20 cellular contexts compared by ENCODE assay signal in the genomic region with DNA sequence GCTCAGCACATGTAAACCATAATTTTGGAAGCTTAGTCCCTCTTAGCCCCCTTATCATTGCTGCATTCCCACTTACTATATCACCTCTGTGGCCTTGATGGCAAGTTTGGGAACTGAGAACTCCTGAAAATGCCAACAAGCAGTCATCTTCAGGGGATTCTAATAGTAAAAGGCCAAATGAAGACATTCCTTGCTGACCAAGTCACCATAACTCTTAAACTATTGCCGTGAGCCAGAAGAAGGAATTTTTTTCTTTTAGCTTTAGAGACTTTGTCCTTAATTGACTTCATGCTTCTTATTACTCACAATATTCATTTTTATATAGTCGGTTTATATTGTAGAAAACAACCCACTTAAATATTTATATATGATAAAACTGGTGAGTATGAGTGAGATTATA.
DNase-seq lines count a peak whose midpoint lies in the region; ATAC-seq, FAIRE-seq and TF ChIP-seq lines count a peak whose summit lies in the region.
"Had no signal": no experiment of that assay in that cellular context is flagged by ENCODE, and none has a peak within 500 bp of the region (broad histone marks: within the 10 kb centered on the region; RNA-seq: fewer than 3 reads in every experiment).

No MANE protein-coding gene starts in this region.

- H3K18ac ChIP-seq in H1 (ENCODE audit: extremely low read depth, low read length), result no peak overlapping the region

- no peaks in the 10 kb centered on the region for H3K79me1 ChIP-seq in H1 (ENCODE audit: low read depth, low read length)

- H3K27me3 Mint-ChIP-seq in activated naive CD4-positive, alpha-beta T cell treated with anti-CD3 and anti-CD28 coated beads for 36 hours (ENCODE audit: low read depth), result no peaks in the 10 kb centered on the region
- H3K27me3 Mint-ChIP-seq: CD4-positive, CD25-positive, alpha-beta regulatory T cell had no signal

- TF ChIP-seq CTCF in AG09309 (IDR thresholded peaks at IDR 0.05; ENCODE audit: control insufficient read depth, insufficient read depth, low read depth, low read length, missing control alignments) (no peak), H1 (IDR thresholded peaks at IDR 0.05; ENCODE audit: control extremely low read depth in 1 of 3, insufficient read depth in 1 of 3, low read depth in 1 of 3, low read length in 3 of 3) (no peak), osteoblast (IDR thresholded peaks at IDR 0.05; ENCODE audit: extremely low read depth, low read depth, low read length) (no peak)

- H3K4me1 Mint-ChIP-seq in activated naive CD4-positive, alpha-beta T cell treated with anti-CD3 and anti-CD28 coated beads for 36 hours (ENCODE audit: low read depth), result no peaks in the 10 kb centered on the region
- H3K4me1 Mint-ChIP-seq: CD4-positive, CD25-positive, alpha-beta regulatory T cell had no signal

- no peak overlapping the region for H2BK15ac ChIP-seq in H1 (ENCODE audit: low read length)

- no peak for FAIRE-seq in H1 (lab: Jason Lieb, UNC)
- FAIRE-seq: HepG2 had no signal

- peak overlapping the region; percentile 66; the same call in 1 of the 2 replicates for H2AFZ ChIP-seq in H1 (ENCODE audit: low read length)
- no peak overlapping the region for H2AFZ ChIP-seq in osteoblast (ENCODE audit: low read length)
- H2AFZ ChIP-seq: PC-9 had no signal

- H2BK120ac ChIP-seq in H1 (replicated peaks; ENCODE audit: low read depth, low read length), result no peak overlapping the region

- no peak overlapping the region for H4K91ac ChIP-seq in H1 (replicated peaks; ENCODE audit: insufficient read length, low read length)

- no peak overlapping the region for H2AK5ac ChIP-seq in H1 (ENCODE audit: low read depth, low read length)

- H3K9me3 ChIP-seq in H1 (ENCODE audit: insufficient read depth in 2 of 2, low read depth in 1 of 2, low read length in 1 of 2) (no peaks in the 10 kb centered on the region), osteoblast (ENCODE audit: low read depth, low read length) (no peaks in the 10 kb centered on the region)

- H3K4me3 ChIP-seq in AG09309 (ENCODE audit: control insufficient read depth, low read depth, low read length) (no peak overlapping the region), H1 (ENCODE audit: extremely low read depth in 1 of 4, insufficient read depth in 2 of 4, low read depth in 3 of 4, low read length in 4 of 4) (no peak overlapping the region), osteoblast (ENCODE audit: insufficient read depth, low read length) (no peak overlapping the region)
- H3K4me3 ChIP-seq: PC-9, SK-N-MC had no signal

- no peak overlapping the region for H4K5ac ChIP-seq in H1 (ENCODE audit: insufficient read length, low read depth, low read length)

- H3K79me2 ChIP-seq in H1 (ENCODE audit: control insufficient read depth in 1 of 2, insufficient read depth in 2 of 2, low read length in 2 of 2) (no peaks in the 10 kb centered on the region), osteoblast (ENCODE audit: insufficient read depth, low read length) (no peaks in the 10 kb centered on the region)

- H2BK5ac ChIP-seq in H1 (ENCODE audit: low read depth, low read length), result no peak overlapping the region

- H3K14ac ChIP-seq in H1 (ENCODE audit: insufficient read length), result no peak overlapping the region

- 85% methylated on average over 2 of the region's 2 CpGs; no CpG with 5 or more reads in 1 of the 2 experiments for WGBS in H1 (ENCODE audit: extremely low coverage in 1 of 2, insufficient coverage in 1 of 2, insufficient read length in 1 of 2, insufficient replicate concordance in 2 of 2, low coverage in 1 of 2, low lambda C conversion rate in 2 of 2, missing lambda C conversion rate in 1 of 2), 2 experiments

- H3K9ac ChIP-seq in H1 (replicated peaks in 1 of 4; ENCODE audit: extremely low read depth in 1 of 4, low read depth in 3 of 4, low read length in 3 of 4), result no peak overlapping the region

- no peak for TF ChIP-seq POLR2A in H1 (IDR thresholded peaks at IDR 0.05; ENCODE audit: control extremely low read depth in 1 of 2, low read depth in 2 of 2, low read length in 2 of 2)

- H2BK20ac ChIP-seq in H1 (ENCODE audit: low read length), result no peak overlapping the region

- TF ChIP-seq RAD21 in H1 (IDR thresholded peaks at IDR 0.05 in 1 of 2, conservative IDR thresholded peaks at IDR 0.05 in 1 of 2; ENCODE audit: low read depth in 2 of 2, low read length in 2 of 2), result no peak

- H3K27ac ChIP-seq in H1 (ENCODE audit: low read depth, low read length) (no peak overlapping the region), osteoblast (ENCODE audit: low read depth, low read length) (peak overlapping the region; percentile 49)
- H3K27ac ChIP-seq: PC-9, SK-N-MC had no signal

- H3K36me3 Mint-ChIP-seq in activated naive CD4-positive, alpha-beta T cell treated with anti-CD3 and anti-CD28 coated beads for 36 hours (ENCODE audit: low read depth), result no peaks in the 10 kb centered on the region
- no peaks in the 10 kb centered on the region for H3K36me3 Mint-ChIP-seq in activated naive CD4-positive, alpha-beta T cell treated with anti-CD3 and anti-CD28 coated beads, Interleukin-2, amount 50 U/mL, for 72 hours
- H3K36me3 Mint-ChIP-seq: CD4-positive, CD25-positive, alpha-beta regulatory T cell had no signal

- TF ChIP-seq EP300 in H1 (IDR thresholded peaks at IDR 0.05; ENCODE audit: borderline replicate concordance in 1 of 2, low read depth in 2 of 2, low read length in 2 of 2), result no peak

- no peak overlapping the region for H3K4me3 Mint-ChIP-seq in activated naive CD4-positive, alpha-beta T cell treated with anti-CD3 and anti-CD28 coated beads for 36 hours
- H3K4me3 Mint-ChIP-seq: CD4-positive, CD25-positive, alpha-beta regulatory T cell had no signal

- POLR2A ChIA-PET in H1 (lab: Charles Lee; ENCODE audit: partially characterized antibody), result no interaction called here

- H3K4me2 ChIP-seq in H1 (ENCODE audit: insufficient read depth in 1 of 2, low read depth in 2 of 2, low read length in 2 of 2) (no peak overlapping the region), osteoblast (ENCODE audit: insufficient read depth, low read length) (no peak overlapping the region)
- H3K4me2 ChIP-seq: PC-9 had no signal

- no peak overlapping the region for H4K8ac ChIP-seq in H1 (ENCODE audit: extremely low read depth, insufficient read depth, low read length)

- intact Hi-C loops in activated naive CD4-positive, alpha-beta T cell treated with anti-CD3 and anti-CD28 coated beads for 36 hours (cut with micrococcal nuclease), result no loop called here

- DNase-seq in AG09309 (ENCODE audit: low read depth) (peak; percentile 42), GM04503 (ENCODE audit: low read depth) (peak; percentile 60), H1 (ENCODE audit: low read depth in 1 of 2, low spot score in 2 of 2) (no peak), osteoblast (ENCODE audit: insufficient read length, low spot score, missing footprints) (peak; percentile 15), SKM-1 (lab: John Stamatoyannopoulos, UW; ENCODE audit: unreplicated experiment) (no peak)
- DNase-seq in activated naive CD4-positive, alpha-beta T cell treated with anti-CD3 and anti-CD28 coated beads for 36 hours, result no peak
- DNase-seq in activated naive CD4-positive, alpha-beta T cell treated with anti-CD3 and anti-CD28 coated beads, Interleukin-2, amount 50 U/mL, for 72 hours (ENCODE audit: low spot score in 2 of 2), result no peak
- DNase-seq: AML-193; CD4-positive, CD25-positive, alpha-beta regulatory T cell; DMS53; Kasumi-1; NCI-H1417; NCI-H1930; NCI-H2171; NCI-H774; PC-9 had no signal

- no peak overlapping the region for H3K4ac ChIP-seq in H1 (replicated peaks; ENCODE audit: insufficient read length, low read depth, low read length)

- H3K27me3 ChIP-seq in H1 (replicated peaks in 1 of 4; ENCODE audit: control insufficient read depth in 3 of 4, extremely low read depth in 1 of 4, insufficient read depth in 3 of 4, low read length in 3 of 4) (no peaks in the 10 kb centered on the region), osteoblast (ENCODE audit: insufficient read depth, low read length) (no peaks in the 10 kb centered on the region)

- H3K23me2 ChIP-seq in H1 (ENCODE audit: low read depth, low read length), result no peaks in the 10 kb centered on the region

- H2BK12ac ChIP-seq in H1 (ENCODE audit: low read depth, low read length), result no peak overlapping the region

- H3K27ac Mint-ChIP-seq in activated naive CD4-positive, alpha-beta T cell treated with anti-CD3 and anti-CD28 coated beads for 36 hours, result no peak overlapping the region
- H3K27ac Mint-ChIP-seq in activated naive CD4-positive, alpha-beta T cell treated with anti-CD3 and anti-CD28 coated beads, Interleukin-2, amount 50 U/mL, for 72 hours, result no peak overlapping the region
- H3K27ac Mint-ChIP-seq: CD4-positive, CD25-positive, alpha-beta regulatory T cell had no signal

- CTCF ChIA-PET in H1 (lab: Charles Lee; ENCODE audit: partially characterized antibody), result interaction anchor here (1.0 kb wide), 1 partner anchor 13 kb away, joined by 4 read pairs; no protein-coding TSS in a partner anchor
- CTCF ChIA-PET in activated naive CD4-positive, alpha-beta T cell treated with anti-CD3 and anti-CD28 coated beads for 36 hours (lab: Charles Lee), result no interaction called here

- H3K36me3 ChIP-seq in H1 (ENCODE audit: control insufficient read depth in 2 of 4, insufficient read depth in 4 of 4, low read length in 3 of 4), result no peaks in the 10 kb centered on the region; a peak in 1 of 8 replicates
- no peaks in the 10 kb centered on the region for H3K36me3 ChIP-seq in osteoblast (ENCODE audit: insufficient read depth, low read length)

- H3K23ac ChIP-seq in H1 (ENCODE audit: insufficient read length), result no peak overlapping the region

- H3K56ac ChIP-seq in H1 (replicated peaks; ENCODE audit: insufficient read length, low read depth, low read length), result no peak overlapping the region

- peaks cover 2% of the 10 kb centered on the region for H3K9me3 Mint-ChIP-seq in activated naive CD4-positive, alpha-beta T cell treated with anti-CD3 and anti-CD28 coated beads for 36 hours
- peaks cover 0 to 4% of the 10 kb centered on the region in 2 donors for H3K9me3 Mint-ChIP-seq in activated naive CD4-positive, alpha-beta T cell treated with anti-CD3 and anti-CD28 coated beads, Interleukin-2, amount 50 U/mL, for 72 hours

- H3K4me1 ChIP-seq in H1 (replicated peaks in 1 of 4; ENCODE audit: control insufficient read depth in 3 of 4, insufficient read depth in 4 of 4, low read length in 3 of 4) (peaks cover 0 to 3% (median 0%) of the 10 kb centered on the region in 4 experiments; a peak in 1 of 7 replicates), osteoblast (ENCODE audit: insufficient read depth, low read length) (peaks cover 20% of the 10 kb centered on the region)

- no peak for ATAC-seq in activated naive CD4-positive, alpha-beta T cell treated with anti-CD3 and anti-CD28 coated beads, Interleukin-2, amount 50 U/mL, for 72 hours
- ATAC-seq in GM21390 (IDR thresholded peaks at IDR 0.05; ENCODE audit: unreplicated experiment), result no peak
- ATAC-seq: HCT116, HepG2 had no signal

- H4K20me1 ChIP-seq in H1 (replicated peaks in 1 of 2; ENCODE audit: control insufficient read depth in 1 of 2, insufficient read depth in 2 of 2, low read length in 2 of 2), result no peaks in the 10 kb centered on the region
- no peaks in the 10 kb centered on the region for H4K20me1 ChIP-seq in osteoblast (ENCODE audit: insufficient read depth, low read length)

TF ChIP-seq in H1, 55 proteins besides CTCF, POLR2A, EP300 and RAD21:
- TF ChIP-seq TAF7 (optimal IDR thresholded peaks at IDR 0.05; ENCODE audit: borderline replicate concordance, low read depth, low read length), result no peak
TF ChIP-seq in H1: peak in this region for 0.

Comparison
In these comparisons a context has a peak if more than half of its experiments do, and no peak if none do; other contexts are left out.
1. DNase-seq: peak in AG09309 (single experiment), GM04503 (single experiment) and osteoblast (single experiment); none in H1 (0 of 2), activated naive CD4-positive, alpha-beta T cell treated with anti-CD3 and anti-CD28 coated beads for 36 hours (single experiment), activated naive CD4-positive, alpha-beta T cell treated with anti-CD3 and anti-CD28 coated beads, Interleukin-2, amount 50 U/mL, for 72 hours (0 of 2) and SKM-1 (single experiment).